Comparison of ENCODE assay signal across 9 cellular contexts in the genomic region with DNA sequence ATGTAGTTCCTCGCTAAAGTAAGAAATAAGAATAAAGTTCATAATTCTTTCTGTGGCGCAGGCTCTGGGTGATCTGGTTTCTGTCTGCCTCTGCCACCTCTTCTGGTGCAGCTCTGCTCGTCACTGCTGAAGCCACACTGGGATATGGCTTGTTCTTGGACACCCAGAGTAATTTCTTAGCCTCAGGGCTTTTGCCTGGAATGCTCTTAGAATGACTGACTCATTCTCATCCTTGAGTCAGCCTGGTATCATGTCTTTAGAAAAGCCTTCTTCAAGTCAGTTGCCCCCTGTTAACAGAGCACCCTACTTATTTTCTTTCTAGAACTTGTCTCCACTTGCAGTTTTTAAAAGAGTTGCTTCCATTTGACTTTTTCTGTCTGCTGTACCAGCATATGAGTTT. TPM values are rescaled to one million over a fixed set of nuclear protein-coding genes. Genes with fewer than 3 reads are reported as not detected.
A peak's percentile ranks its signal among the peaks of the same experiment; 100 is the strongest.
DNase-seq lines count a peak whose midpoint lies in the region; ATAC-seq and TF ChIP-seq lines count a peak whose summit lies in the region.
"Had no signal": no experiment of that assay in that cellular context is flagged by ENCODE, and none has a peak within 500 bp of the region (broad histone marks: within the 10 kb centered on the region; RNA-seq: fewer than 3 reads in every experiment).

No MANE protein-coding gene starts in this region.

- peaks cover 43% of the 10 kb centered on the region for H3K79me2 ChIP-seq in mammary epithelial cell (ENCODE audit: insufficient read depth, low read length)

- CTCF ChIA-PET in mammary epithelial cell (lab: Charles Lee; ENCODE audit: low non-redundant PET) = no interaction called here

- H3K4me2 ChIP-seq in mammary epithelial cell (ENCODE audit: insufficient read depth, low read depth, low read length) = peak overlapping the region; percentile 88

- peak overlapping the region; percentile 75 for H3K27ac ChIP-seq in mammary epithelial cell (ENCODE audit: insufficient read depth, low read depth, low read length)

- H3K9ac ChIP-seq in mammary epithelial cell (ENCODE audit: insufficient read depth, low read length) = peak overlapping the region; percentile 48

- H3K36me3 Mint-ChIP-seq in nephron (ENCODE audit: low read depth) = peaks cover 41% of the 10 kb centered on the region

- no peaks in the 10 kb centered on the region for H3K9me3 Mint-ChIP-seq in nephron

- peak overlapping the region in 1 of 3 experiments; percentile 65 for H3K27ac Mint-ChIP-seq in nephron

- TF ChIP-seq CTCF in mammary epithelial cell (conservative IDR thresholded peaks at IDR 0.05 in 1 of 2, IDR thresholded peaks at IDR 0.05 in 1 of 2; ENCODE audit: extremely low read depth in 1 of 2, insufficient read depth in 1 of 2, low read depth in 1 of 2, low read length in 2 of 2) = no peak
- no peak for TF ChIP-seq CTCF in nephron (IDR thresholded peaks at IDR 0.05; ENCODE audit: unreplicated experiment in 3 of 3)

- peaks cover 15% of the 10 kb centered on the region for H3K36me3 ChIP-seq in mammary epithelial cell (ENCODE audit: insufficient read depth, low read length)

- H3K4me1 ChIP-seq in mammary epithelial cell (ENCODE audit: insufficient read depth, low read length) = peaks cover 41% of the 10 kb centered on the region

- no peaks in the 10 kb centered on the region for H4K20me1 ChIP-seq in mammary epithelial cell (ENCODE audit: insufficient read depth, low read length)

- no peaks in the 10 kb centered on the region for H3K9me3 ChIP-seq in mammary epithelial cell (replicated peaks; ENCODE audit: insufficient read depth, low read length)

- 34% methylated on average over 3 of the region's 3 CpGs for WGBS in mammary epithelial cell (ENCODE audit: low coverage, missing lambda C conversion rate)

- no peaks in the 10 kb centered on the region for H3K27me3 ChIP-seq in mammary epithelial cell (ENCODE audit: insufficient read depth, low read length)

- H2AFZ ChIP-seq in mammary epithelial cell (ENCODE audit: low read depth, low read length) = no peak overlapping the region

- peaks cover 32% of the 10 kb centered on the region for H3K4me1 Mint-ChIP-seq in nephron

- dilution Hi-C loops in mammary epithelial cell (cut with HindIII; ENCODE audit: low sequenced_read_pairs) = loop anchor here (5.0 kb wide), 2 partner anchors 41 to 86 kb away; no protein-coding TSS in a partner anchor

- H3K4me3 ChIP-seq in mammary epithelial cell (replicated peaks in 1 of 3; ENCODE audit: insufficient read depth in 1 of 3, low read depth in 2 of 3, low read length in 3 of 3) = peak overlapping the region; percentile 13 to 15 (median 14)

- H3K27me3 Mint-ChIP-seq in nephron (ENCODE audit: low read depth) = no peaks in the 10 kb centered on the region

- DNase-seq in Daoy (ENCODE audit: low read depth) (peak; percentile 75), NCI-H226 (peak; percentile 72), mammary epithelial cell (peak; percentile 96), NCI-H1092 treated with DMSO at 0.1 percent for 48 hours (lab: John Stamatoyannopoulos, UW) (no peak)
- DNase-seq: NCI-H1694 treated with DMSO at 0.1 percent for 48 hours had no signal

- intact Hi-C loops in mammary epithelial cell (cut with micrococcal nuclease) = loop anchor here (5.0 kb wide), 2 partner anchors 116 to 219 kb away; a partner anchor contains a TSS

- in situ Hi-C loops in mammary epithelial cell (cut with MboI; ENCODE audit: low sequenced_read_pairs in 2 of 2) = loop anchor here in 1 of 2 donors (5.0 to 10.0 kb wide), 2 partner anchors 56 to 114 kb away; a partner anchor contains a TSS

- H3K4me3 Mint-ChIP-seq in nephron = peak overlapping the region; percentile 93 to 100 (median 97)

- ATAC-seq in GM19324 (IDR thresholded peaks at IDR 0.05; ENCODE audit: low FRiP score, unreplicated experiment) (no peak), HG03045 (IDR thresholded peaks at IDR 0.05; ENCODE audit: unreplicated experiment) (no peak)

- no TSS peak for BruUV-seq in mammary epithelial cell (replicated peaks; lab: Mats Ljungman, UMichigan)

RNA-seq across cellular contexts. Expression of a gene that starts 2.0 kb away (rescaled TPM):
- 19.6 and 20.5 TPM in 2 replicates for total RNA-seq in Daoy (2014; rRNA removed; shearing (Covaris generic))
- total RNA-seq in mammary epithelial cell = 10 to 100 TPM; 18.8 to 24.2 TPM
- polyA plus RNA-seq in mammary epithelial cell = 8.9 TPM
- polyA minus RNA-seq in mammary epithelial cell = 39.9 TPM

RNA-seq across cellular contexts. Expression of a gene that starts 20.7 kb away (rescaled TPM):
- total RNA-seq in Daoy (2014; rRNA removed; shearing (Covaris generic)) = 0.69 TPM in 1 of 2 replicates, not detected in the other
- total RNA-seq in mammary epithelial cell = not detected
- not detected for polyA plus RNA-seq in mammary epithelial cell
- polyA minus RNA-seq in mammary epithelial cell = not detected
- total RNA-seq: frontal cortex had no signal
